In genomic region chr17:36791150-36791653, GRCh38 we compare ENCODE assay signal across 17 cellular contexts.
"Had no signal": no experiment of that assay in that cellular context is flagged by ENCODE, and none has a peak within 500 bp of the region (broad histone marks: within the 10 kb centered on the region; RNA-seq: fewer than 3 reads in every experiment).

No MANE protein-coding gene starts in this region.

- H3K27me3 ChIP-seq: body of pancreas had no signal

- H3K4me1 ChIP-seq: body of pancreas, pancreas, upper lobe of right lung had no signal

- H3K27ac ChIP-seq: body of pancreas, neutrophil, pancreas, upper lobe of right lung had no signal

- H3K36me3 ChIP-seq: neutrophil, pancreas, upper lobe of right lung had no signal

- ATAC-seq: body of pancreas; left cardiac atrium; naive thymus-derived CD4-positive, alpha-beta T cell; pancreas; right cardiac atrium; stimulated activated naive CD8-positive, alpha-beta T cell treated with anti-CD3 and anti-CD28 coated beads, Interleukin-15, Interleukin-2, amounts not matched to agents 100 U/mL and 50 U/mL, for 24 hours; T-cell; upper lobe of right lung had no signal

- H3K9me3 ChIP-seq: body of pancreas, neutrophil, pancreas, upper lobe of right lung had no signal

- DNase-seq: activated gamma-delta T cell treated with Interleukin-2 at 50 U/mL for 16 hours; activated T-cell treated with anti-CD3 and anti-CD28 coated beads, Interleukin-2, amount 50 U/mL, for 1 hour; anterior cingulate cortex; body of pancreas; effector CD4-positive, alpha-beta T cell; erythroblast; foreskin fibroblast; islet precursor cell; left cardiac atrium; naive thymus-derived CD4-positive, alpha-beta T cell; pancreas; right cardiac atrium; stimulated activated CD4-positive, alpha-beta T cell treated with anti-CD3 and anti-CD28 coated beads, Interleukin-4, amount 100 ng/mL, for 24 hours; stimulated activated naive CD8-positive, alpha-beta T cell treated with anti-CD3 and anti-CD28 coated beads, Interleukin-15, Interleukin-2, amounts not matched to agents 100 U/mL and 50 U/mL, for 24 hours; T-cell; upper lobe of right lung had no signal

- H3K4me3 ChIP-seq: body of pancreas, pancreas, upper lobe of right lung had no signal
